ENCODE assay signal across 15 cellular contexts in genomic region chr1:179510038-179510437, GRCh38.
DNase-seq lines count a peak whose midpoint lies in the region; ATAC-seq, FAIRE-seq and TF ChIP-seq lines count a peak whose summit lies in the region.
"Had no signal": no experiment of that assay in that cellular context is flagged by ENCODE, and none has a peak within 500 bp of the region (broad histone marks: within the 10 kb centered on the region; RNA-seq: fewer than 3 reads in every experiment).

No MANE protein-coding gene starts in this region.

- no peak for TF ChIP-seq CTCF in OCI-LY7 (conservative IDR thresholded peaks at IDR 0.05; ENCODE audit: low read length)

- H3K9me3 ChIP-seq in OCI-LY7 (ENCODE audit: low read length): peaks cover 27% of the 10 kb centered on the region; the same call in 1 of the 2 replicates
- H3K9me3 ChIP-seq: right lobe of liver had no signal

- intact Hi-C loops in OCI-LY7 (cut with micrococcal nuclease; ENCODE audit: unreplicated experiment): loop anchor here (2.0 to 5.0 kb wide), 3 partner anchors 71 to 143 kb away; partner anchors contain the start of gene AXDND1

- H3K4me2 ChIP-seq in OCI-LY7 (ENCODE audit: low read length): peak overlapping the region; percentile 67
- H3K4me2 ChIP-seq: neural progenitor cell, PC-9 had no signal

- H3K27ac Mint-ChIP-seq in immature natural killer cell: no peak overlapping the region
- H3K27ac Mint-ChIP-seq: activated T-cell treated with anti-CD3 and anti-CD28 coated beads, Interleukin-2, amount 50 U/mL, for 24 hours; neural progenitor cell had no signal

- DNase-seq in GM18507 (ENCODE audit: extremely low spot score, insufficient read length, low read depth) (no peak), OCI-LY7 (ENCODE audit: low spot score) (peak; percentile 92), immature natural killer cell (no peak), foreskin melanocyte (no peak), LoVo (ENCODE audit: low spot score) (no peak)
- no peak for DNase-seq in stimulated activated CD4-positive, alpha-beta T cell treated with anti-CD3 and anti-CD28 coated beads, Interleukin-4, amount 100 ng/mL, for 4 hours
- DNase-seq: activated T-cell treated with anti-CD3 and anti-CD28 coated beads, Interleukin-2, amount 50 U/mL, for 24 hours; NCI-H2227 treated with DMSO at 0.1 percent for 48 hours; PC-9; right lobe of liver had no signal

- no TSS peak for BruUV-seq in OCI-LY7 (replicated peaks; lab: Mats Ljungman, UMichigan)

- H3K9me2 ChIP-seq in OCI-LY7 (ENCODE audit: insufficient read depth, low read length): no peaks in the 10 kb centered on the region

- H3K4me3 Mint-ChIP-seq in immature natural killer cell: no peak overlapping the region
- H3K4me3 Mint-ChIP-seq: activated T-cell treated with anti-CD3 and anti-CD28 coated beads, Interleukin-2, amount 50 U/mL, for 24 hours; neural progenitor cell had no signal

- peak overlapping the region; percentile 35 for H3K4me3 ChIP-seq in OCI-LY7 (ENCODE audit: low read depth, low read length, poor library complexity, severe bottlenecking)
- H3K4me3 ChIP-seq: lung, neural progenitor cell, PC-9, right lobe of liver had no signal

- ATAC-seq in GM21381 (IDR thresholded peaks at IDR 0.05; ENCODE audit: unreplicated experiment) (peak; percentile 77), HG03095 (IDR thresholded peaks at IDR 0.05; ENCODE audit: unreplicated experiment) (peak; percentile 69)
- ATAC-seq: right lobe of liver had no signal

- POLR2A ChIA-PET in OCI-LY7 (lab: Charles Lee): no interaction called here

- H3K9me3 Mint-ChIP-seq in immature natural killer cell: peaks cover 0 to 6% (median 0%) of the 10 kb centered on the region in 6 donors

- CTCF ChIA-PET in OCI-LY7 (lab: Charles Lee; ENCODE audit: unreplicated experiment): no interaction called here

- H4K20me1 ChIP-seq in OCI-LY7 (ENCODE audit: insufficient read depth, low read length): no peaks in the 10 kb centered on the region

- H3K4me1 ChIP-seq in OCI-LY7 (ENCODE audit: insufficient read depth, low read length, poor library complexity, severe bottlenecking): peaks cover 37% of the 10 kb centered on the region
- H3K4me1 ChIP-seq: neural progenitor cell, right lobe of liver had no signal

- H3K79me2 ChIP-seq in OCI-LY7 (ENCODE audit: insufficient read depth, low read depth, low read length): no peaks in the 10 kb centered on the region

- FAIRE-seq in GM18507 (lab: Jason Lieb, UNC): peak; percentile 63
- FAIRE-seq: colon had no signal

- H3K27me3 Mint-ChIP-seq in immature natural killer cell (ENCODE audit: low read depth in 3 of 3): peaks cover 0 to 2% (median 2%) of the 10 kb centered on the region in 3 donors
- H3K27me3 Mint-ChIP-seq: activated T-cell treated with anti-CD3 and anti-CD28 coated beads, Interleukin-2, amount 50 U/mL, for 24 hours had no signal

- H2AFZ ChIP-seq in OCI-LY7 (ENCODE audit: low read length): peak overlapping the region; percentile 53; the same call in 1 of the 2 replicates
- H2AFZ ChIP-seq: neural progenitor cell, PC-9 had no signal

- peak overlapping the region; percentile 86 for H3K27ac ChIP-seq in OCI-LY7 (ENCODE audit: low read depth, low read length, poor library complexity, severe bottlenecking)
- H3K27ac ChIP-seq: neural progenitor cell, PC-9, right lobe of liver had no signal

- no peaks in the 10 kb centered on the region for H3K4me1 Mint-ChIP-seq in immature natural killer cell
- H3K4me1 Mint-ChIP-seq: neural progenitor cell had no signal

- no peaks in the 10 kb centered on the region for H3K36me3 Mint-ChIP-seq in immature natural killer cell
- H3K36me3 Mint-ChIP-seq: neural progenitor cell had no signal

- H3K36me3 ChIP-seq in OCI-LY7 (ENCODE audit: insufficient read depth, low read length): no peaks in the 10 kb centered on the region; the same call in 1 of the 2 replicates
- H3K36me3 ChIP-seq: neural progenitor cell, right lobe of liver had no signal
